8 cellular contexts compared by ENCODE assay signal in genomic region chr11:16739326-16739875, GRCh38.
DNase-seq lines count a peak whose midpoint lies in the region; ATAC-seq, FAIRE-seq and TF ChIP-seq lines count a peak whose summit lies in the region.

No MANE protein-coding gene starts in this region.

- H4K20me1 ChIP-seq in OCI-LY3 (ENCODE audit: insufficient read depth, low read length), result peaks cover 45% of the 10 kb centered on the region

- peak overlapping the region; percentile 95 for H3K9ac ChIP-seq in OCI-LY3 (ENCODE audit: low read length)

- DNase-seq in GM18507 (ENCODE audit: extremely low spot score, insufficient read length, low read depth) (no peak), foreskin fibroblast (peak in 1 of 2 donors; percentile 15), skeletal muscle cell (ENCODE audit: low read depth) (no peak)
- no peak for DNase-seq in stimulated activated CD4-positive, alpha-beta T cell treated with anti-CD3 and anti-CD28 coated beads, Interleukin-2, amount 100 ng/mL, for 48 hours
- DNase-seq in stimulated activated naive CD8-positive, alpha-beta T cell treated with anti-CD3 and anti-CD28 coated beads, Interleukin-15, Interleukin-2, amounts not matched to agents 100 U/mL and 50 U/mL, for 24 hours, result no peak

- ATAC-seq in HG03354 (IDR thresholded peaks at IDR 0.05; ENCODE audit: poor library complexity, severe bottlenecking, unreplicated experiment) (no peak), GM21367 (IDR thresholded peaks at IDR 0.05; ENCODE audit: unreplicated experiment) (no peak)
- ATAC-seq in stimulated activated naive CD8-positive, alpha-beta T cell treated with anti-CD3 and anti-CD28 coated beads, Interleukin-15, Interleukin-2, amounts not matched to agents 100 U/mL and 50 U/mL, for 24 hours, result no peak

- no peaks in the 10 kb centered on the region for H3K27me3 ChIP-seq in OCI-LY3 (ENCODE audit: low read depth, low read length)

- H3K4me1 ChIP-seq in OCI-LY3 (ENCODE audit: low read length), result peaks cover 28% of the 10 kb centered on the region

- H3K27ac ChIP-seq in OCI-LY3 (ENCODE audit: low read length), result peak overlapping the region; percentile 61

- H3K36me3 ChIP-seq in OCI-LY3 (replicated peaks; ENCODE audit: low read depth, low read length), result peaks cover 31% of the 10 kb centered on the region

- H3K4me2 ChIP-seq in OCI-LY3 (ENCODE audit: low read length), result peak overlapping the region; percentile 97

- peaks cover 64% of the 10 kb centered on the region for H3K79me2 ChIP-seq in OCI-LY3 (ENCODE audit: low read length)

- TF ChIP-seq CTCF in OCI-LY3 (IDR thresholded peaks at IDR 0.05; ENCODE audit: low read depth, low read length), result no peak
- no peak for TF ChIP-seq CTCF in foreskin fibroblast (IDR thresholded peaks at IDR 0.05; ENCODE audit: low read depth, low read length)

- peak; percentile 15 for FAIRE-seq in GM18507 (lab: Jason Lieb, UNC)

- no peaks in the 10 kb centered on the region for H3K9me3 ChIP-seq in OCI-LY3 (ENCODE audit: insufficient read depth, low read length)

- no peak overlapping the region for H2AFZ ChIP-seq in OCI-LY3 (ENCODE audit: low read depth, low read length)

- H3K4me3 ChIP-seq in OCI-LY3 (ENCODE audit: low read length) (peak overlapping the region; percentile 78), foreskin fibroblast (ENCODE audit: low read depth in 1 of 2, low read length in 2 of 2) (peak overlapping the region; percentile 67 to 87), skeletal muscle cell (ENCODE audit: low read depth, low read length) (peak overlapping the region; percentile 88)
